In the genomic region with DNA sequence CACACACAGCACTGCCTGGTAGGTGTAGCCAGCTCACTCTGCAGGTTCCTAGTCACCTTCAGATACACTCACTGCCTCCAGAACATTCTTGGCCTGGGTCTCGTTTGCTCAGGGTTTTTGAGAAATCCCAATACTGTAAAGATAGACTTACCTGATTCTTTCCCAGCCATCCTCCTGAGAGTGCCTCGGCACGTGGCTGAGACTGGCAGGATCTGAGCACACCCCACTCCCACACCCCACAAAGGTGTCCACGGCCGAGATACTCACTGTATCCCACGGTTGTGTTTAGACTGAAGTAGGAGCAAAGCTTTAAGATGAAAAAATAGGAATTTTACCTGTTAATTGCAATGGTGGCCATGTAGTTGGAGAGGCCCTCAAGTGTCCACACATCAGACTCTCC, we compare ENCODE assay signal across 18 cellular contexts. TPM values are rescaled to one million over a fixed set of nuclear protein-coding genes. Genes with fewer than 3 reads are reported as not detected.
A peak's percentile ranks its signal among the peaks of the same experiment; 100 is the strongest.
DNase-seq lines count a peak whose midpoint lies in the region; ATAC-seq and TF ChIP-seq lines count a peak whose summit lies in the region.
"Had no signal": no experiment of that assay in that cellular context is flagged by ENCODE, and none has a peak within 500 bp of the region (broad histone marks: within the 10 kb centered on the region; RNA-seq: fewer than 3 reads in every experiment).

No MANE protein-coding gene starts in this region.

- CTCF ChIA-PET in activated CD4-positive, alpha-beta memory T cell treated with anti-CD3 and anti-CD28 coated beads, Interleukin-2, amount 10 ng/mL, durations not matched to agents 7 days and 5 days (lab: Charles Lee) = interaction anchor here (1.1 kb wide), 1 partner anchor 19 kb away, joined by 3 read pairs; no protein-coding TSS in a partner anchor
- CTCF ChIA-PET in activated CD4-positive, alpha-beta memory T cell treated with anti-CD3 and anti-CD28 coated beads for 36 hours (lab: Charles Lee) = interaction anchor here (1.2 kb wide), 2 partner anchors 11 to 39 kb away, joined by 3 read pairs; no protein-coding TSS in a partner anchor
- CTCF ChIA-PET in Panc1 (lab: Charles Lee) = no interaction called here

- H3K27ac Mint-ChIP-seq in activated CD4-positive, alpha-beta memory T cell treated with anti-CD3 and anti-CD28 coated beads, Interleukin-2, amount 10 ng/mL, durations not matched to agents 7 days and 5 days = peak overlapping the region; percentile 48
- no peak overlapping the region for H3K27ac Mint-ChIP-seq in activated CD4-positive, alpha-beta memory T cell treated with anti-CD3 and anti-CD28 coated beads for 36 hours
- H3K27ac Mint-ChIP-seq in neural progenitor cell = peak overlapping the region; percentile 21
- H3K27ac Mint-ChIP-seq: CD14-positive monocyte, GM23338 had no signal

- peaks cover 8% of the 10 kb centered on the region for H3K79me2 ChIP-seq in neural progenitor cell (ENCODE audit: low read depth)

- H3K4me3 ChIP-seq in Panc1 (ENCODE audit: low read depth in 2 of 2, low read length in 2 of 2) = no peak overlapping the region
- H3K4me3 ChIP-seq in neural progenitor cell = no peak overlapping the region
- no peak overlapping the region for H3K4me3 ChIP-seq in upper lobe of right lung
- H3K4me3 ChIP-seq: BLaER1, GM23338 had no signal

- peaks cover 19% of the 10 kb centered on the region for H4K20me1 ChIP-seq in neural progenitor cell (ENCODE audit: low read depth)

- in situ Hi-C loops in Panc1 (cut with HindIII; ENCODE audit: low pct_unique_long_range_greater_than_20kb, low sequenced_read_pairs) = no loop called here

- H3K9me3 Mint-ChIP-seq in activated CD4-positive, alpha-beta memory T cell treated with anti-CD3 and anti-CD28 coated beads, Interleukin-2, amount 10 ng/mL, durations not matched to agents 7 days and 5 days = no peaks in the 10 kb centered on the region
- no peaks in the 10 kb centered on the region for H3K9me3 Mint-ChIP-seq in activated CD4-positive, alpha-beta memory T cell treated with anti-CD3 and anti-CD28 coated beads for 36 hours
- H3K9me3 Mint-ChIP-seq in neural progenitor cell = no peaks in the 10 kb centered on the region
- H3K9me3 Mint-ChIP-seq: CD14-positive monocyte, GM23338 had no signal

- intact Hi-C loops in activated CD4-positive, alpha-beta memory T cell treated with anti-CD3 and anti-CD28 coated beads for 36 hours (cut with micrococcal nuclease) = loop anchor here (10.0 kb wide), 3 partner anchors 116 to 284 kb away; partner anchors contain the start of gene ZNF678
- intact Hi-C loops in Panc1 (cut with micrococcal nuclease; ENCODE audit: unreplicated experiment) (no loop called here), upper lobe of right lung (cut with DNase I) (no loop called here)

- no peak overlapping the region for H3K4me3 Mint-ChIP-seq in activated CD4-positive, alpha-beta memory T cell treated with anti-CD3 and anti-CD28 coated beads, Interleukin-2, amount 10 ng/mL, durations not matched to agents 7 days and 5 days
- H3K4me3 Mint-ChIP-seq in activated CD4-positive, alpha-beta memory T cell treated with anti-CD3 and anti-CD28 coated beads for 36 hours = no peak overlapping the region
- H3K4me3 Mint-ChIP-seq in neural progenitor cell = no peak overlapping the region
- H3K4me3 Mint-ChIP-seq: CD14-positive monocyte, GM23338 had no signal

- peaks cover 63% of the 10 kb centered on the region for H3K4me1 Mint-ChIP-seq in activated CD4-positive, alpha-beta memory T cell treated with anti-CD3 and anti-CD28 coated beads, Interleukin-2, amount 10 ng/mL, durations not matched to agents 7 days and 5 days
- peaks cover 45% of the 10 kb centered on the region for H3K4me1 Mint-ChIP-seq in activated CD4-positive, alpha-beta memory T cell treated with anti-CD3 and anti-CD28 coated beads for 36 hours (ENCODE audit: low read depth)
- H3K4me1 Mint-ChIP-seq in neural progenitor cell = no peaks in the 10 kb centered on the region
- H3K4me1 Mint-ChIP-seq: GM23338 had no signal

- POLR2A ChIA-PET in activated CD4-positive, alpha-beta memory T cell treated with anti-CD3 and anti-CD28 coated beads, Interleukin-2, amount 10 ng/mL, durations not matched to agents 7 days and 5 days (lab: Charles Lee) = interaction anchor here (0.7 kb wide), 1 partner anchor 10 kb away, joined by 3 read pairs; no protein-coding TSS in a partner anchor
- POLR2A ChIA-PET in activated CD4-positive, alpha-beta memory T cell treated with anti-CD3 and anti-CD28 coated beads for 36 hours (lab: Charles Lee) = no interaction called here
- POLR2A ChIA-PET in Panc1 (lab: Charles Lee) = no interaction called here

- no peak overlapping the region for H3K4me2 ChIP-seq in neural progenitor cell
- H3K4me2 ChIP-seq: BLaER1, GM23338 had no signal

- no peaks in the 10 kb centered on the region for H3K9me3 ChIP-seq in Panc1 (ENCODE audit: control insufficient read depth, insufficient read depth, low read depth, low read length)
- no peaks in the 10 kb centered on the region for H3K9me3 ChIP-seq in neural progenitor cell (ENCODE audit: low read depth)
- no peaks in the 10 kb centered on the region for H3K9me3 ChIP-seq in upper lobe of right lung
- H3K9me3 ChIP-seq: BLaER1, Caco-2 had no signal

- H3K27me3 ChIP-seq in Panc1 (ENCODE audit: control insufficient read depth, insufficient read depth, low read length) = no peaks in the 10 kb centered on the region
- no peaks in the 10 kb centered on the region for H3K27me3 ChIP-seq in neural progenitor cell
- H3K27me3 ChIP-seq in upper lobe of right lung = no peaks in the 10 kb centered on the region
- H3K27me3 ChIP-seq: BLaER1 had no signal

- H3F3A ChIP-seq in neural progenitor cell (ENCODE audit: low read depth) = no peaks in the 10 kb centered on the region

- H3K36me3 Mint-ChIP-seq in activated CD4-positive, alpha-beta memory T cell treated with anti-CD3 and anti-CD28 coated beads, Interleukin-2, amount 10 ng/mL, durations not matched to agents 7 days and 5 days (ENCODE audit: low read depth) = peaks cover 65% of the 10 kb centered on the region
- H3K36me3 Mint-ChIP-seq in activated CD4-positive, alpha-beta memory T cell treated with anti-CD3 and anti-CD28 coated beads for 36 hours = peaks cover 30% of the 10 kb centered on the region
- peaks cover 11% of the 10 kb centered on the region for H3K36me3 Mint-ChIP-seq in neural progenitor cell

- no peak for DNase-seq in activated CD4-positive, alpha-beta memory T cell treated with anti-CD3 and anti-CD28 coated beads, Interleukin-2, amount 10 ng/mL, durations not matched to agents 7 days and 5 days
- DNase-seq in activated CD4-positive, alpha-beta memory T cell treated with anti-CD3 and anti-CD28 coated beads for 36 hours = no peak
- no peak for DNase-seq in Panc1 (ENCODE audit: low read depth, low spot score)
- DNase-seq in neural progenitor cell (ENCODE audit: low spot score) = no peak
- peak; percentile 46 for DNase-seq in upper lobe of right lung
- DNase-seq in activated CD4-positive, CD25-positive, alpha-beta regulatory T cell (lab: John Stamatoyannopoulos, UW) = no peak
- DNase-seq in activated effector memory CD4-positive, alpha-beta T cell treated with Interleukin-2 at 50 U/mL for 16 hours = no peak
- DNase-seq: 8988T, Caco-2, HCEC 1CT had no signal

- H3K27me3 Mint-ChIP-seq in activated CD4-positive, alpha-beta memory T cell treated with anti-CD3 and anti-CD28 coated beads, Interleukin-2, amount 10 ng/mL, durations not matched to agents 7 days and 5 days = no peaks in the 10 kb centered on the region
- H3K27me3 Mint-ChIP-seq in activated CD4-positive, alpha-beta memory T cell treated with anti-CD3 and anti-CD28 coated beads for 36 hours = no peaks in the 10 kb centered on the region
- H3K27me3 Mint-ChIP-seq in neural progenitor cell (ENCODE audit: insufficient read depth, low read depth) = peaks cover 2% of the 10 kb centered on the region

- H3K4me1 ChIP-seq in Panc1 (ENCODE audit: control insufficient read depth, insufficient read depth, low read length) (peaks cover 45% of the 10 kb centered on the region), neural progenitor cell (no peaks in the 10 kb centered on the region), upper lobe of right lung (peaks cover 3% of the 10 kb centered on the region)

- H3K36me3 ChIP-seq in Panc1 (ENCODE audit: control insufficient read depth, insufficient read depth, low read length) = peaks cover 2% of the 10 kb centered on the region; the same call in 1 of the 2 replicates
- H3K36me3 ChIP-seq in neural progenitor cell = no peaks in the 10 kb centered on the region
- H3K36me3 ChIP-seq in upper lobe of right lung = peaks cover 7% of the 10 kb centered on the region

- H3K27ac ChIP-seq in Panc1 (ENCODE audit: low read length) (peak overlapping the region; percentile 70), neural progenitor cell (no peak overlapping the region), upper lobe of right lung (no peak overlapping the region)
- H3K27ac ChIP-seq: BLaER1, HL-60 had no signal

- H3K9ac ChIP-seq in neural progenitor cell = no peak overlapping the region
- H3K9ac ChIP-seq: BLaER1 had no signal

- ATAC-seq in Panc1 (no peak), upper lobe of right lung (no peak), GM21786 (IDR thresholded peaks at IDR 0.05; ENCODE audit: unreplicated experiment) (no peak)
- ATAC-seq: GM23338 had no signal

- TF ChIP-seq CTCF in Panc1 (IDR thresholded peaks at IDR 0.05) (no peak), neural progenitor cell (IDR thresholded peaks at IDR 0.05) (no peak), upper lobe of right lung (IDR thresholded peaks at IDR 0.05) (no peak)

- BruUV-seq in Panc1 (replicated peaks; lab: Mats Ljungman, UMichigan) = no TSS peak

- H2AFZ ChIP-seq in neural progenitor cell (replicated peaks) = no peak overlapping the region
- H2AFZ ChIP-seq: GM23338 had no signal

RNA-seq across cellular contexts. Expression of gene SNAP47, which starts 33.4 kb away (rescaled TPM):
- 10 to 100 TPM; 55.3 to 59.4 TPM for total RNA-seq in activated CD4-positive, alpha-beta memory T cell treated with anti-CD3 and anti-CD28 coated beads, Interleukin-2, amount 10 ng/mL, durations not matched to agents 7 days and 5 days
- 10 to 100 TPM; 30.9 to 32.5 TPM for total RNA-seq in activated CD4-positive, alpha-beta memory T cell treated with anti-CD3 and anti-CD28 coated beads for 36 hours
- 55.6 TPM for total RNA-seq in Panc1 (2021; ENCODE audit: unreplicated experiment)
- 76.9 TPM for polyA plus RNA-seq in Panc1 (2012; ENCODE audit: insufficient read length)
- total RNA-seq in neural progenitor cell (ENCODE audit: low replicate concordance) = 52.8 and 54.8 TPM in 2 replicates
- 27.7 TPM for total RNA-seq in upper lobe of right lung

RNA-seq across cellular contexts. Expression of gene JMJD4, which starts 33.5 kb away (rescaled TPM):
- 10 to 100 TPM; 23.7 to 25.0 TPM for total RNA-seq in activated CD4-positive, alpha-beta memory T cell treated with anti-CD3 and anti-CD28 coated beads, Interleukin-2, amount 10 ng/mL, durations not matched to agents 7 days and 5 days
- 10 to 100 TPM; 15.2 to 16.1 TPM for total RNA-seq in activated CD4-positive, alpha-beta memory T cell treated with anti-CD3 and anti-CD28 coated beads for 36 hours
- 27.7 TPM for total RNA-seq in Panc1 (2021; ENCODE audit: unreplicated experiment)
- 34.7 TPM for polyA plus RNA-seq in Panc1 (2012; ENCODE audit: insufficient read length)
- total RNA-seq in neural progenitor cell (ENCODE audit: low replicate concordance) = 7.5 and 13.6 TPM in 2 replicates
- 15.1 TPM for total RNA-seq in upper lobe of right lung

RNA-seq across cellular contexts. Expression of gene PRSS38, which starts 46.8 kb away (rescaled TPM):
- total RNA-seq in activated CD4-positive, alpha-beta memory T cell treated with anti-CD3 and anti-CD28 coated beads, Interleukin-2, amount 10 ng/mL, durations not matched to agents 7 days and 5 days = not detected
- total RNA-seq in activated CD4-positive, alpha-beta memory T cell treated with anti-CD3 and anti-CD28 coated beads for 36 hours = not detected
- total RNA-seq in Panc1 (2021; ENCODE audit: unreplicated experiment) (not detected), neural progenitor cell (ENCODE audit: low replicate concordance) (not detected in 2 replicates), upper lobe of right lung (not detected)
- not detected for polyA plus RNA-seq in Panc1 (2012; ENCODE audit: insufficient read length)
- total RNA-seq: A673, Caco-2, GM23338, HT1080 had no signal
- polyA plus RNA-seq: AG04450, CD14-positive monocyte, GM23338 had no signal
